In genomic region chr7:50793947-50794570, GRCh38 we compare ENCODE assay signal across 8 cellular contexts. TPM values are rescaled to one million over a fixed set of nuclear protein-coding genes. Genes with fewer than 3 reads are reported as not detected.
DNase-seq lines count a peak whose midpoint lies in the region; ATAC-seq and TF ChIP-seq lines count a peak whose summit lies in the region.

No MANE protein-coding gene starts in this region.

- peaks cover 15% of the 10 kb centered on the region for H3K36me3 Mint-ChIP-seq in GM23338 (ENCODE audit: low read depth)
- H3K36me3 Mint-ChIP-seq in activated naive CD8-positive, alpha-beta T cell, result no peaks in the 10 kb centered on the region

- H3K27me3 Mint-ChIP-seq in GM23338 (ENCODE audit: insufficient read depth, low read depth, poor library complexity), result peaks cover 24% of the 10 kb centered on the region
- H3K27me3 Mint-ChIP-seq in activated naive CD8-positive, alpha-beta T cell, result peaks cover 33% of the 10 kb centered on the region

- in situ Hi-C loops in gastrocnemius medialis (cut with MboI; ENCODE audit: low sequenced_read_pairs in 4 of 4), result loop anchor here in 3 of 4 donors (25.0 kb wide), 2 partner anchors 268 to 332 kb away; partner anchors contain the start of gene FIGNL1 (in 2 of the 3)

- H3K27ac ChIP-seq in GM23338 (ENCODE audit: low read depth) (no peak overlapping the region), right atrium auricular region (peak overlapping the region; percentile 81 to 86), gastrocnemius medialis (peak overlapping the region; percentile 62 to 86 (median 81)), caudate nucleus (ENCODE audit: low read depth, low read length) (no peak overlapping the region)

- peaks cover 34% of the 10 kb centered on the region for H3K4me1 ChIP-seq in GM23338 (ENCODE audit: insufficient read depth)
- peaks cover 0 to 31% of the 10 kb centered on the region in 2 donors for H3K4me1 ChIP-seq in right atrium auricular region
- H3K4me1 ChIP-seq in gastrocnemius medialis, result peaks cover 21 to 28% of the 10 kb centered on the region in 2 donors

- 0 out of 2 replicates have a peak, but pooled peaks cover 4% of the 10 kb centered on the region for H3F3A ChIP-seq in GM23338 (replicated peaks; ENCODE audit: low read depth)

- peak overlapping the region; percentile 71 for H3K4me3 Mint-ChIP-seq in GM23338
- peak overlapping the region; percentile 79 for H3K4me3 Mint-ChIP-seq in activated naive CD8-positive, alpha-beta T cell

- no peak for TF ChIP-seq POLR2A in gastrocnemius medialis (IDR thresholded peaks at IDR 0.05)

- H3K4me1 Mint-ChIP-seq in GM23338, result peaks cover 38% of the 10 kb centered on the region
- H3K4me1 Mint-ChIP-seq in activated naive CD8-positive, alpha-beta T cell (ENCODE audit: low read depth), result peaks cover 8% of the 10 kb centered on the region

- ATAC-seq in GM23338, result no peak
- no peak for ATAC-seq in gastrocnemius medialis
- no peak for ATAC-seq in HG02610 (IDR thresholded peaks at IDR 0.05; ENCODE audit: unreplicated experiment)
- ATAC-seq in HG03439 (IDR thresholded peaks at IDR 0.05; ENCODE audit: unreplicated experiment), result no peak

- peaks cover 26% of the 10 kb centered on the region for H3K27me3 ChIP-seq in GM23338 (ENCODE audit: insufficient read depth)
- H3K27me3 ChIP-seq in right atrium auricular region, result no peaks in the 10 kb centered on the region
- no peaks in the 10 kb centered on the region for H3K27me3 ChIP-seq in gastrocnemius medialis

- CTCF ChIA-PET in HEK293T (lab: Yijun Ruan, JAX), result no interaction called here

- H3K4me2 ChIP-seq in GM23338, result peak overlapping the region; percentile 93

- no peak overlapping the region for H3K27ac Mint-ChIP-seq in GM23338
- H3K27ac Mint-ChIP-seq in activated naive CD8-positive, alpha-beta T cell, result no peak overlapping the region

- H3K36me3 ChIP-seq in GM23338 (ENCODE audit: insufficient read depth), result no peaks in the 10 kb centered on the region
- no peaks in the 10 kb centered on the region for H3K36me3 ChIP-seq in right atrium auricular region
- no peaks in the 10 kb centered on the region for H3K36me3 ChIP-seq in gastrocnemius medialis

- 0 out of 2 replicates have a peak, but pooled peaks cover 3% of the 10 kb centered on the region for H3K9me2 ChIP-seq in GM23338 (ENCODE audit: insufficient read depth)

- TF ChIP-seq CTCF in GM23338 (conservative IDR thresholded peaks at IDR 0.05; ENCODE audit: low read depth in 2 of 2), result no peak
- no peak for TF ChIP-seq CTCF in right atrium auricular region (IDR thresholded peaks at IDR 0.05)
- TF ChIP-seq CTCF in gastrocnemius medialis (IDR thresholded peaks at IDR 0.05 in 4 of 5, conservative IDR thresholded peaks at IDR 0.05 in 1 of 5), result no peak

- peaks cover 6% of the 10 kb centered on the region; the same call in 1 of the 2 replicates for H4K20me1 ChIP-seq in GM23338 (replicated peaks; ENCODE audit: insufficient read depth)

- no peaks in the 10 kb centered on the region for H3K9me3 ChIP-seq in right atrium auricular region
- no peaks in the 10 kb centered on the region for H3K9me3 ChIP-seq in gastrocnemius medialis

- peak overlapping the region; percentile 93 for H2AFZ ChIP-seq in GM23338

- peaks cover 34% of the 10 kb centered on the region for H3K79me2 ChIP-seq in GM23338 (replicated peaks; ENCODE audit: insufficient read depth)

- H3K4me3 ChIP-seq in GM23338, result peak overlapping the region; percentile 80
- peak overlapping the region; percentile 56 for H3K4me3 ChIP-seq in right atrium auricular region
- peak overlapping the region; percentile 58 to 73 (median 60) for H3K4me3 ChIP-seq in gastrocnemius medialis

- POLR2A ChIA-PET in HEK293T (lab: Yijun Ruan, JAX), result interaction anchor here (0.7 to 1.6 kb wide), 4 partner anchors 10 to 19 kb away, joined by 3 to 4 read pairs (median 4); no protein-coding TSS in a partner anchor

- H3K9me3 Mint-ChIP-seq in GM23338, result peaks cover 7% of the 10 kb centered on the region
- H3K9me3 Mint-ChIP-seq in activated naive CD8-positive, alpha-beta T cell (ENCODE audit: low read depth), result peaks cover 4% of the 10 kb centered on the region

- intact Hi-C loops in gastrocnemius medialis (cut with DNase I; ENCODE audit: low total_unique reads), result loop anchor here (5.0 to 10.0 kb wide), 6 partner anchors 107 to 329 kb away; no protein-coding TSS in a partner anchor

- no peak for DNase-seq in GM23338 (ENCODE audit: low spot score)
- DNase-seq in right atrium auricular region (ENCODE audit: low spot score), result no peak
- no peak for DNase-seq in gastrocnemius medialis
- no peak for DNase-seq in HEK293T (ENCODE audit: extremely low spot score)
- no peak for DNase-seq in caudate nucleus (lab: John Stamatoyannopoulos, UW)

TF ChIP-seq in GM23338, 12 proteins besides CTCF, POLR2A, EP300 and RAD21:
- TF ChIP-seq ZNF114 (CRISPR knock-in tag; IDR thresholded peaks at IDR 0.05), result no peak
- 0 out of 2 replicates have a peak, but pooled peaks have one; percentile 2 for TF ChIP-seq CREB1 (CRISPR knock-in tag; IDR thresholded peaks at IDR 0.05; ENCODE audit: low read depth)

TF ChIP-seq in HEK293T, 16 proteins besides CTCF, POLR2A, EP300 and RAD21:
- no peak for TF ChIP-seq NFRKB (IDR thresholded peaks at IDR 0.05)
- no peak for TF ChIP-seq ELF4 (IDR thresholded peaks at IDR 0.05)
- no peak for TF ChIP-seq L3MBTL2 (conservative IDR thresholded peaks at IDR 0.05)
- TF ChIP-seq ARNT (IDR thresholded peaks at IDR 0.05), result no peak
- no peak for TF ChIP-seq FOXA1 (IDR thresholded peaks at IDR 0.05)
- TF ChIP-seq LEF1 (IDR thresholded peaks at IDR 0.05; ENCODE audit: borderline replicate concordance), result no peak
- no peak for TF ChIP-seq FOXK2 (IDR thresholded peaks at IDR 0.05)
- no peak for TF ChIP-seq HDGF (IDR thresholded peaks at IDR 0.05; ENCODE audit: borderline replicate concordance)
- no peak for TF ChIP-seq ZNF384 (IDR thresholded peaks at IDR 0.05)
- no peak for TF ChIP-seq TARDBP (IDR thresholded peaks at IDR 0.05)
- no peak for TF ChIP-seq BHLHE40 (IDR thresholded peaks at IDR 0.05; ENCODE audit: borderline replicate concordance)
- TF ChIP-seq FOXM1 (IDR thresholded peaks at IDR 0.05; ENCODE audit: borderline replicate concordance), result no peak

RNA-seq across cellular contexts. Expression of gene GRB10, which starts 11.4 kb away (rescaled TPM):
- total RNA-seq in GM23338 (2014; rRNA removed; shearing (Covaris generic)), result 145 and 154 TPM in 2 replicates
- polyA plus RNA-seq in GM23338 (2016; fragmentation: Nextera tagmentation; extraction: Ambion mirVana), result 35.0 and 35.2 TPM in 2 replicates
- 10 to 100 TPM; 36.5 to 39.0 TPM for total RNA-seq in right atrium auricular region
- total RNA-seq in gastrocnemius medialis, result 10 to 100 TPM; 40.4 to 88.6 (median 61.1) TPM

Comparison
In these comparisons a context has a peak if more than half of its experiments do, and no peak if none do; other contexts are left out.
1. H3K27ac ChIP-seq: peak in right atrium auricular region (2 of 2) and gastrocnemius medialis (4 of 4); none in GM23338 (single experiment) and caudate nucleus (single experiment).
2. Peak in every context shown above with its lines, with median percentiles within 50 percentile points of each other: H3K4me3 ChIP-seq.